ENCODE assay signal across 1 cellular context in the genomic region with DNA sequence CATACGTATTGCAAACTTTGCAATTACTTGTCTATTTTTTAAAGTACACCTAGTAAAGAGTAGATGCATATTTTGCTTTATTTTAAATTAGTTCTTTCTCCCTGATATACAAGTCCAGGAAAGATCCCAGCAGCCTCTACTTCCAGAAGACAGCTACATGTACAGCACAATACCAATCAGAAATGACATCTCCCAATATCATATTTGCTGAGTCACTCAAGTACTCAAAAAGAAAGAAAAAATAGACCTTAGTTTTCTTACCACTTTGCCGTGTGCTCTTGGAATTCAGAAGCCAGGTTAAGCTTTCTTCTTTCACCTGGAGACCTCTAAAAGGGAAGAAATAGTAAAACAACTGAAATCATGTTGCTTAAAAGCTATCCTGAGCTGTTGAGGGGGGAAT.
TF ChIP-seq lines count a peak whose summit lies in the region.

No MANE protein-coding gene starts in this region.

TF ChIP-seq in HCT116, 20 proteins besides CTCF, POLR2A, EP300 and RAD21 (continued from another document):
- TF ChIP-seq, protein P1, sequence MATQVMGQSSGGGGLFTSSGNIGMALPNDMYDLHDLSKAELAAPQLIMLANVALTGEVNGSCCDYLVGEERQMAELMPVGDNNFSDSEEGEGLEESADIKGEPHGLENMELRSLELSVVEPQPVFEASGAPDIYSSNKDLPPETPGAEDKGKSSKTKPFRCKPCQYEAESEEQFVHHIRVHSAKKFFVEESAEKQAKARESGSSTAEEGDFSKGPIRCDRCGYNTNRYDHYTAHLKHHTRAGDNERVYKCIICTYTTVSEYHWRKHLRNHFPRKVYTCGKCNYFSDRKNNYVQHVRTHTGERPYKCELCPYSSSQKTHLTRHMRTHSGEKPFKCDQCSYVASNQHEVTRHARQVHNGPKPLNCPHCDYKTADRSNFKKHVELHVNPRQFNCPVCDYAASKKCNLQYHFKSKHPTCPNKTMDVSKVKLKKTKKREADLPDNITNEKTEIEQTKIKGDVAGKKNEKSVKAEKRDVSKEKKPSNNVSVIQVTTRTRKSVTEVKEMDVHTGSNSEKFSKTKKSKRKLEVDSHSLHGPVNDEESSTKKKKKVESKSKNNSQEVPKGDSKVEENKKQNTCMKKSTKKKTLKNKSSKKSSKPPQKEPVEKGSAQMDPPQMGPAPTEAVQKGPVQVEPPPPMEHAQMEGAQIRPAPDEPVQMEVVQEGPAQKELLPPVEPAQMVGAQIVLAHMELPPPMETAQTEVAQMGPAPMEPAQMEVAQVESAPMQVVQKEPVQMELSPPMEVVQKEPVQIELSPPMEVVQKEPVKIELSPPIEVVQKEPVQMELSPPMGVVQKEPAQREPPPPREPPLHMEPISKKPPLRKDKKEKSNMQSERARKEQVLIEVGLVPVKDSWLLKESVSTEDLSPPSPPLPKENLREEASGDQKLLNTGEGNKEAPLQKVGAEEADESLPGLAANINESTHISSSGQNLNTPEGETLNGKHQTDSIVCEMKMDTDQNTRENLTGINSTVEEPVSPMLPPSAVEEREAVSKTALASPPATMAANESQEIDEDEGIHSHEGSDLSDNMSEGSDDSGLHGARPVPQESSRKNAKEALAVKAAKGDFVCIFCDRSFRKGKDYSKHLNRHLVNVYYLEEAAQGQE (IDR thresholded peaks at IDR 0.05; ENCODE audit: low read depth), result no peak
- no peak for TF ChIP-seq CBX3 (IDR thresholded peaks at IDR 0.05; ENCODE audit: low read depth)
- no peak for TF ChIP-seq EZH2phosphoT487 (IDR thresholded peaks at IDR 0.05; ENCODE audit: borderline replicate concordance)
- no peak for TF ChIP-seq POLR2AphosphoS5 (IDR thresholded peaks at IDR 0.05; ENCODE audit: low read depth, low read length)
- no peak for TF ChIP-seq EZH2 (IDR thresholded peaks at IDR 0.05)
- TF ChIP-seq SRF (IDR thresholded peaks at IDR 0.05; ENCODE audit: low read depth), result no peak
- TF ChIP-seq CEBPB (IDR thresholded peaks at IDR 0.05; ENCODE audit: low read depth), result no peak
- TF ChIP-seq, protein P2, sequence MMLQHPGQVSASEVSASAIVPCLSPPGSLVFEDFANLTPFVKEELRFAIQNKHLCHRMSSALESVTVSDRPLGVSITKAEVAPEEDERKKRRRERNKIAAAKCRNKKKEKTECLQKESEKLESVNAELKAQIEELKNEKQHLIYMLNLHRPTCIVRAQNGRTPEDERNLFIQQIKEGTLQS (IDR thresholded peaks at IDR 0.05), result no peak
- no peak for TF ChIP-seq SIN3A (IDR thresholded peaks at IDR 0.05; ENCODE audit: low read depth)
- no peak for TF ChIP-seq JUND (IDR thresholded peaks at IDR 0.05)
